13 cellular contexts compared by ENCODE assay signal in the genomic region with DNA sequence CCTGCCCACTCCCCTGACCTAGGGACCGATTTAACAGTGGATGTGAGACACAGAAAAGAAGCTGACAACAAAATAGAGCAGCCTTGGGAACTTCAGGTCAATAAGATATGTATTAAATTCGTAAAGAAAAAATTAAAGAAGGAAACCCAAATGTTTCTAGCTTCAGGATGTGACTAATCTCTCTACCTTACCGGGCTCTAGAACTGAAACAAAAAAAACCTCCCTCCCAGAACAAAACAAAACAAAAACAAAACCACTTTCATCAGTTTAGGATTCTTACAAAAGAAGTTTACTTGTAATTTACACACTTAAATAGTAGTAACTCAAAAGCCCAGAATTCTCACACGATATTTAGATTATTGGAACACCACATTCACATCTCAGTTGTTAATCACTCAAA.
A peak's percentile ranks its signal among the peaks of the same experiment; 100 is the strongest.
DNase-seq lines count a peak whose midpoint lies in the region; ATAC-seq and TF ChIP-seq lines count a peak whose summit lies in the region.
"Had no signal": no experiment of that assay in that cellular context is flagged by ENCODE, and none has a peak within 500 bp of the region (broad histone marks: within the 10 kb centered on the region; RNA-seq: fewer than 3 reads in every experiment).

No MANE protein-coding gene starts in this region.

- no peaks in the 10 kb centered on the region for H3K27me3 ChIP-seq in gastroesophageal sphincter

- no peaks in the 10 kb centered on the region for H3K36me3 ChIP-seq in gastroesophageal sphincter

- no peaks in the 10 kb centered on the region for H3K9me3 Mint-ChIP-seq in activated naive CD4-positive, alpha-beta T cell treated with anti-CD3 and anti-CD28 coated beads, Interleukin-2, amount 50 U/mL, for 24 hours
- peaks cover 4 to 13% of the 10 kb centered on the region in 2 donors for H3K9me3 Mint-ChIP-seq in stimulated activated naive CD8-positive, alpha-beta T cell treated with anti-CD3 and anti-CD28 coated beads, Interleukin-15, amount 100 ng/mL, for 72 hours

- no peaks in the 10 kb centered on the region for H3K9me3 ChIP-seq in gastroesophageal sphincter

- peak overlapping the region; percentile 26 for H3K4me3 Mint-ChIP-seq in activated naive CD4-positive, alpha-beta T cell treated with anti-CD3 and anti-CD28 coated beads, Interleukin-2, amount 50 U/mL, for 24 hours
- H3K4me3 Mint-ChIP-seq in stimulated activated naive CD8-positive, alpha-beta T cell treated with anti-CD3 and anti-CD28 coated beads, Interleukin-15, amount 100 ng/mL, for 72 hours: peak overlapping the region; percentile 45 to 68
- H3K4me3 Mint-ChIP-seq: nephron progenitor cell; stimulated activated naive B cell treated with anti-CD40 and anti-IgM and Interleukin-4, amounts not matched to agents 10 μg/mL and 1 μg/mL and 100 μg/mL, for 72 hours had no signal

- no peak for TF ChIP-seq POLR2A in gastroesophageal sphincter (IDR thresholded peaks at IDR 0.05)

- 57% methylated on average over 2 of the region's 4 CpGs; no CpG with 5 or more reads in 1 of the 2 donors for WGBS in gastroesophageal sphincter (ENCODE audit: low coverage in 1 of 2), 2 donors

- H3K4me3 ChIP-seq in gastroesophageal sphincter: no peak overlapping the region

- peaks cover 1% of the 10 kb centered on the region for H3K36me3 Mint-ChIP-seq in activated naive CD4-positive, alpha-beta T cell treated with anti-CD3 and anti-CD28 coated beads, Interleukin-2, amount 50 U/mL, for 24 hours

- ATAC-seq in HG02642 (IDR thresholded peaks at IDR 0.05; ENCODE audit: poor library complexity, unreplicated experiment): peak; percentile 75
- peak; percentile 72 for ATAC-seq in HG03571 (IDR thresholded peaks at IDR 0.05; ENCODE audit: unreplicated experiment)
- ATAC-seq in stimulated activated naive CD8-positive, alpha-beta T cell treated with anti-CD3 and anti-CD28 coated beads, Interleukin-15, amount 100 ng/mL, for 72 hours: peak; percentile 70
- ATAC-seq in left cardiac atrium: no peak
- ATAC-seq in gastroesophageal sphincter: no peak

- H3K27ac ChIP-seq in gastroesophageal sphincter: no peak overlapping the region

- intact Hi-C loops in left cardiac atrium (cut with DNase I): no loop called here

- H3K4me1 ChIP-seq in gastroesophageal sphincter: no peaks in the 10 kb centered on the region

- TF ChIP-seq CTCF in gastroesophageal sphincter (IDR thresholded peaks at IDR 0.05): no peak

- H3K27ac Mint-ChIP-seq in activated naive CD4-positive, alpha-beta T cell treated with anti-CD3 and anti-CD28 coated beads, Interleukin-2, amount 50 U/mL, for 24 hours: peak overlapping the region; percentile 51
- peak overlapping the region in 1 of 2 donors; percentile 90 for H3K27ac Mint-ChIP-seq in stimulated activated naive CD8-positive, alpha-beta T cell treated with anti-CD3 and anti-CD28 coated beads, Interleukin-15, amount 100 ng/mL, for 72 hours
- H3K27ac Mint-ChIP-seq: IgD-negative memory B cell; nephron progenitor cell; stimulated activated naive B cell treated with anti-CD40 and anti-IgM and Interleukin-4, amounts not matched to agents 10 μg/mL and 1 μg/mL and 100 μg/mL, for 72 hours had no signal

- DNase-seq in activated naive CD4-positive, alpha-beta T cell treated with Interleukin-2 at 50 U/mL for 16 hours: no peak
- no peak for DNase-seq in stimulated activated naive CD8-positive, alpha-beta T cell treated with anti-CD3 and anti-CD28 coated beads, Interleukin-15, amount 100 ng/mL, for 72 hours
- DNase-seq in left cardiac atrium (no peak), occipital lobe (lab: John Stamatoyannopoulos, UW) (no peak)
- DNase-seq: activated CD8-positive, alpha-beta memory T cell treated with anti-CD3 and anti-CD28 coated beads for 24 hours; GF-D8; nephron progenitor cell; stimulated activated naive B cell treated with anti-CD40 and anti-IgM and Interleukin-4, amounts not matched to agents 10 μg/mL and 1 μg/mL and 100 μg/mL, for 72 hours had no signal

- H3K4me1 Mint-ChIP-seq in activated naive CD4-positive, alpha-beta T cell treated with anti-CD3 and anti-CD28 coated beads, Interleukin-2, amount 50 U/mL, for 24 hours: peaks cover 13% of the 10 kb centered on the region
- peaks cover 47% of the 10 kb centered on the region for H3K4me1 Mint-ChIP-seq in stimulated activated naive CD8-positive, alpha-beta T cell treated with anti-CD3 and anti-CD28 coated beads, Interleukin-15, amount 100 ng/mL, for 72 hours
- H3K4me1 Mint-ChIP-seq: nephron progenitor cell had no signal

- TF ChIP-seq EP300 in gastroesophageal sphincter (IDR thresholded peaks at IDR 0.05): no peak

- H3K27me3 Mint-ChIP-seq in activated naive CD4-positive, alpha-beta T cell treated with anti-CD3 and anti-CD28 coated beads, Interleukin-2, amount 50 U/mL, for 24 hours: no peaks in the 10 kb centered on the region
- no peaks in the 10 kb centered on the region for H3K27me3 Mint-ChIP-seq in stimulated activated naive CD8-positive, alpha-beta T cell treated with anti-CD3 and anti-CD28 coated beads, Interleukin-15, amount 100 ng/mL, for 72 hours

Comparison
In these comparisons a context has a peak if more than half of its experiments do, and no peak if none do; other contexts are left out.
1. ATAC-seq: peak in HG02642 (single experiment), HG03571 (single experiment) and stimulated activated naive CD8-positive, alpha-beta T cell treated with anti-CD3 and anti-CD28 coated beads, Interleukin-15, amount 100 ng/mL, for 72 hours (single experiment); none in left cardiac atrium (0 of 2) and gastroesophageal sphincter (single experiment).